Comparison of ENCODE assay signal across 12 cellular contexts in genomic region chr1:200448034-200448762, GRCh38. TPM values are rescaled to one million over a fixed set of nuclear protein-coding genes. Genes with fewer than 3 reads are reported as not detected.
DNase-seq lines count a peak whose midpoint lies in the region; ATAC-seq, FAIRE-seq and TF ChIP-seq lines count a peak whose summit lies in the region.
"Had no signal": no experiment of that assay in that cellular context is flagged by ENCODE, and none has a peak within 500 bp of the region (broad histone marks: within the 10 kb centered on the region; RNA-seq: fewer than 3 reads in every experiment).

No MANE protein-coding gene starts in this region.

- TF ChIP-seq CTCF in upper lobe of right lung (IDR thresholded peaks at IDR 0.05) = no peak

- no peak for DNase-seq in activated CD4-positive, CD25-positive, alpha-beta regulatory T cell treated with anti-CD3 and anti-CD28 coated beads, Interleukin-2, amount 50 U/mL, for 72 hours
- DNase-seq in upper lobe of right lung = no peak
- DNase-seq in KBM-7 = no peak
- no peak for DNase-seq in H54 (ENCODE audit: insufficient read length, low spot score)
- DNase-seq: endodermal cell; naive thymus-derived CD8-positive, alpha-beta T cell had no signal

- no peak overlapping the region for H3K4me3 ChIP-seq in upper lobe of right lung
- H3K4me3 ChIP-seq: tibial nerve had no signal

- in situ Hi-C loops in KBM-7 (cut with MboI; ENCODE audit: low pct_unique_long_range_greater_than_20kb, low sequenced_read_pairs) = no loop called here

- no peak for TF ChIP-seq POLR2A in H54 (IDR thresholded peaks at IDR 0.05; ENCODE audit: low read depth, low read length)

- no peak for FAIRE-seq in H54 (lab: Jason Lieb, UNC)

- intact Hi-C loops in upper lobe of right lung (cut with DNase I) = no loop called here

- H3K27me3 Mint-ChIP-seq in activated T-helper 17 cell treated with anti-CD3 and anti-CD28 coated beads, Interleukin-2, amount 50 U/mL, for 72 hours = no peaks in the 10 kb centered on the region
- H3K27me3 Mint-ChIP-seq: naive thymus-derived CD8-positive, alpha-beta T cell had no signal

- peak; percentile 79 to 82 for ATAC-seq in activated CD4-positive, CD25-positive, alpha-beta regulatory T cell treated with anti-CD3 and anti-CD28 coated beads, Interleukin-2, amount 50 U/mL, for 24 hours
- peak; percentile 81 for ATAC-seq in GM21360 (IDR thresholded peaks at IDR 0.05; ENCODE audit: unreplicated experiment)
- peak; percentile 86 for ATAC-seq in HG03060 (IDR thresholded peaks at IDR 0.05; ENCODE audit: low read depth, unreplicated experiment)
- ATAC-seq in activated T-helper 17 cell treated with anti-CD3 and anti-CD28 coated beads, Interleukin-2, amount 50 U/mL, for 72 hours (replicated peaks) = peak; percentile 54
- ATAC-seq in upper lobe of right lung = no peak
- ATAC-seq: naive thymus-derived CD8-positive, alpha-beta T cell had no signal

- H3K36me3 ChIP-seq in upper lobe of right lung = no peaks in the 10 kb centered on the region
- H3K36me3 ChIP-seq: tibial nerve had no signal

- H3K27me3 ChIP-seq in upper lobe of right lung = no peaks in the 10 kb centered on the region
- H3K27me3 ChIP-seq: tibial nerve had no signal

- H3K9me3 Mint-ChIP-seq in activated T-helper 17 cell treated with anti-CD3 and anti-CD28 coated beads, Interleukin-2, amount 50 U/mL, for 72 hours = no peaks in the 10 kb centered on the region
- H3K9me3 Mint-ChIP-seq: naive thymus-derived CD8-positive, alpha-beta T cell had no signal

- no peaks in the 10 kb centered on the region for H3K9me3 ChIP-seq in upper lobe of right lung
- H3K9me3 ChIP-seq: tibial nerve had no signal

- H3K4me1 ChIP-seq in upper lobe of right lung = no peaks in the 10 kb centered on the region
- H3K4me1 ChIP-seq: tibial nerve had no signal

- peak overlapping the region; percentile 93 for H3K27ac Mint-ChIP-seq in activated T-helper 17 cell treated with anti-CD3 and anti-CD28 coated beads, Interleukin-2, amount 50 U/mL, for 72 hours
- H3K27ac Mint-ChIP-seq: endodermal cell; naive thymus-derived CD8-positive, alpha-beta T cell had no signal

- peaks cover 21% of the 10 kb centered on the region for H3K4me1 Mint-ChIP-seq in activated T-helper 17 cell treated with anti-CD3 and anti-CD28 coated beads, Interleukin-2, amount 50 U/mL, for 72 hours
- H3K4me1 Mint-ChIP-seq: naive thymus-derived CD8-positive, alpha-beta T cell had no signal

- no peak overlapping the region for H3K27ac ChIP-seq in upper lobe of right lung
- H3K27ac ChIP-seq: 22Rv1, tibial nerve had no signal

- H3K4me3 Mint-ChIP-seq in activated T-helper 17 cell treated with anti-CD3 and anti-CD28 coated beads, Interleukin-2, amount 50 U/mL, for 72 hours = peak overlapping the region; percentile 66
- H3K4me3 Mint-ChIP-seq: endodermal cell; naive thymus-derived CD8-positive, alpha-beta T cell had no signal

- H3K36me3 Mint-ChIP-seq in activated T-helper 17 cell treated with anti-CD3 and anti-CD28 coated beads, Interleukin-2, amount 50 U/mL, for 72 hours (ENCODE audit: low read depth) = no peaks in the 10 kb centered on the region
- H3K36me3 Mint-ChIP-seq: naive thymus-derived CD8-positive, alpha-beta T cell had no signal

RNA-seq across cellular contexts. Expression of gene ZNF281, which starts 38.4 kb away (rescaled TPM):
- total RNA-seq in activated T-helper 17 cell treated with anti-CD3 and anti-CD28 coated beads, Interleukin-2, amount 50 U/mL, for 72 hours = 10 to 100 TPM; 13.1 to 15.8 TPM
- 19.5 TPM for total RNA-seq in upper lobe of right lung
